Comparison of ENCODE assay signal across 8 cellular contexts in genomic region chr9:111630182-111631070, GRCh38. TPM values are rescaled to one million over a fixed set of nuclear protein-coding genes. Genes with fewer than 3 reads are reported as not detected.
DNase-seq lines count a peak whose midpoint lies in the region; ATAC-seq and TF ChIP-seq lines count a peak whose summit lies in the region.

No MANE protein-coding gene starts in this region.

- 7% methylated on average over 22 of the region's 22 CpGs for WGBS in right cardiac atrium
- WGBS in spleen, 5 donors = 9 to 17% (median 13%) methylated on average over 18 to 22 of the region's 22 CpGs

- peaks cover 13% of the 10 kb centered on the region for H3K36me3 Mint-ChIP-seq in activated naive CD4-positive, alpha-beta T cell treated with anti-CD3 and anti-CD28 coated beads, Interleukin-2, amount 10 ng/mL, durations not matched to agents 7 days and 5 days
- peaks cover 12% of the 10 kb centered on the region for H3K36me3 Mint-ChIP-seq in activated B cell treated with CpG ODN at 0.5 μM for 24 hours (ENCODE audit: low read depth)

- POLR2A ChIA-PET in activated B cell treated with CpG ODN at 0.5 μM for 24 hours (lab: Charles Lee) = interaction anchor here (0.6 to 2.5 kb wide), 14 partner anchors 9 to 1780 kb away, joined by 3 to 17 read pairs (median 4); partner anchors contain the start of genes C9orf43, CDC26, ECPAS and GNG10

- H3K4me1 ChIP-seq in right cardiac atrium (ENCODE audit: control insufficient read depth, insufficient read depth, low read length) = peaks cover 4% of the 10 kb centered on the region
- peaks cover 9 to 48% (median 37%) of the 10 kb centered on the region in 6 donors for H3K4me1 ChIP-seq in spleen

- H3K9me3 ChIP-seq in right cardiac atrium (ENCODE audit: control insufficient read depth, low read length) (no peaks in the 10 kb centered on the region), spleen (no peaks in the 10 kb centered on the region)

- peak overlapping the region; percentile 89 for H3K27ac Mint-ChIP-seq in activated naive CD4-positive, alpha-beta T cell treated with anti-CD3 and anti-CD28 coated beads, Interleukin-2, amount 10 ng/mL, durations not matched to agents 7 days and 5 days
- H3K27ac Mint-ChIP-seq in activated B cell treated with CpG ODN at 0.5 μM for 24 hours = peak overlapping the region; percentile 89

- no peak for TF ChIP-seq CTCF in activated B cell treated with CpG ODN at 0.5 μM for 24 hours (IDR thresholded peaks at IDR 0.05)
- TF ChIP-seq CTCF in spleen (IDR thresholded peaks at IDR 0.05 in 8 of 11, conservative IDR thresholded peaks at IDR 0.05 in 3 of 11) = no peak

- peak overlapping the region; percentile 79 for H3K4me3 ChIP-seq in right cardiac atrium (ENCODE audit: low read length)
- H3K4me3 ChIP-seq in spleen = peak overlapping the region; percentile 69 to 97 (median 90)

- ATAC-seq in HG03066 (IDR thresholded peaks at IDR 0.05; ENCODE audit: low read depth, unreplicated experiment) (peak; percentile 26), activated B cell treated with CpG ODN at 0.5 μM for 24 hours (ENCODE audit: low read depth) (peak; percentile 36), right cardiac atrium (peak; percentile 31 to 47), HG02970 (IDR thresholded peaks at IDR 0.05; ENCODE audit: low FRiP score, unreplicated experiment) (no peak)

- H3K9me3 Mint-ChIP-seq in activated naive CD4-positive, alpha-beta T cell treated with anti-CD3 and anti-CD28 coated beads, Interleukin-2, amount 10 ng/mL, durations not matched to agents 7 days and 5 days = no peaks in the 10 kb centered on the region
- no peaks in the 10 kb centered on the region for H3K9me3 Mint-ChIP-seq in activated B cell treated with CpG ODN at 0.5 μM for 24 hours

- peaks cover 40% of the 10 kb centered on the region for H3K4me1 Mint-ChIP-seq in activated naive CD4-positive, alpha-beta T cell treated with anti-CD3 and anti-CD28 coated beads, Interleukin-2, amount 10 ng/mL, durations not matched to agents 7 days and 5 days
- H3K4me1 Mint-ChIP-seq in activated B cell treated with CpG ODN at 0.5 μM for 24 hours = peaks cover 28% of the 10 kb centered on the region

- DNase-seq in activated naive CD4-positive, alpha-beta T cell treated with anti-CD3 and anti-CD28 coated beads, Interleukin-2, amount 10 ng/mL, durations not matched to agents 7 days and 5 days = peak; percentile 21
- no peak for DNase-seq in activated naive CD4-positive, alpha-beta T cell treated with Interleukin-2 at 50 U/mL for 16 hours
- DNase-seq in activated B cell treated with CpG ODN at 0.5 μM for 24 hours (no peak), right cardiac atrium (no peak), spleen (peak; percentile 78), NCI-H2107 (lab: John Stamatoyannopoulos, UW) (no peak)

- H3K27me3 ChIP-seq in right cardiac atrium (ENCODE audit: control insufficient read depth, insufficient read depth) (no peaks in the 10 kb centered on the region), spleen (replicated peaks in 1 of 7) (no peaks in the 10 kb centered on the region)

- intact Hi-C loops in activated B cell treated with CpG ODN at 0.5 μM for 24 hours (cut with micrococcal nuclease) (loop anchor here (1.0 to 2.0 kb wide), 9 partner anchors 32 to 1591 kb away; partner anchors contain the start of genes ECPAS, FKBP15, HSDL2 and INIP), right cardiac atrium (cut with DNase I) (no loop called here), spleen (cut with DNase I; ENCODE audit: low total_unique reads) (loop anchor here (10.0 kb wide), 1 partner anchor 146 kb away; the partner anchor contains the start of gene ECPAS)

- H3K27me3 Mint-ChIP-seq in activated naive CD4-positive, alpha-beta T cell treated with anti-CD3 and anti-CD28 coated beads, Interleukin-2, amount 10 ng/mL, durations not matched to agents 7 days and 5 days = no peaks in the 10 kb centered on the region
- H3K27me3 Mint-ChIP-seq in activated B cell treated with CpG ODN at 0.5 μM for 24 hours = no peaks in the 10 kb centered on the region

- no peaks in the 10 kb centered on the region for H3K36me3 ChIP-seq in spleen

- peak overlapping the region; percentile 96 for H3K4me3 Mint-ChIP-seq in activated naive CD4-positive, alpha-beta T cell treated with anti-CD3 and anti-CD28 coated beads, Interleukin-2, amount 10 ng/mL, durations not matched to agents 7 days and 5 days
- peak overlapping the region; percentile 95 for H3K4me3 Mint-ChIP-seq in activated B cell treated with CpG ODN at 0.5 μM for 24 hours

- H3K27ac ChIP-seq in right cardiac atrium (ENCODE audit: low read length) (peak overlapping the region; percentile 22), spleen (peak overlapping the region in 7 of 8 donors; percentile 49 to 97 (median 92))

- no peak for TF ChIP-seq POLR2A in spleen (IDR thresholded peaks at IDR 0.05)

- CTCF ChIA-PET in activated naive CD4-positive, alpha-beta T cell treated with anti-CD3 and anti-CD28 coated beads, Interleukin-2, amount 10 ng/mL, durations not matched to agents 7 days and 5 days (lab: Charles Lee) = interaction anchor here (0.6 to 1.5 kb wide), 4 partner anchors 14 to 137 kb away, joined by 3 to 9 read pairs (median 3); partner anchors contain the start of gene GNG10
- CTCF ChIA-PET in activated B cell treated with CpG ODN at 0.5 μM for 24 hours (lab: Charles Lee) = no interaction called here

RNA-seq across cellular contexts. Expression of gene DNAJC25, which starts 0.7 kb away (rescaled TPM):
- total RNA-seq in activated B cell treated with CpG ODN at 0.5 μM for 24 hours (3.5 and 4.3 TPM in 2 replicates), right cardiac atrium (1 to 10 TPM; 4.4 to 7.2 (median 5.8) TPM), spleen (1 to 10 TPM; 3.3 to 6.0 (median 4.1) TPM)
- polyA plus RNA-seq in right cardiac atrium (5.0 TPM), spleen (1 to 10 TPM; 3.1 to 3.4 (median 3.3) TPM)

RNA-seq across cellular contexts. Expression of gene GNG10, which starts 31.0 kb away (rescaled TPM):
- total RNA-seq in activated B cell treated with CpG ODN at 0.5 μM for 24 hours (9.3 and 10.2 TPM in 2 replicates), right cardiac atrium (10 to 100 TPM; 24.7 to 31.9 (median 29.4) TPM), spleen (100 to 1,000 TPM in 1 of 7 donors, 10 to 100 TPM in 6; 34.5 to 141 (median 59.5) TPM)
- polyA plus RNA-seq in right cardiac atrium (41.9 TPM), spleen (10 to 100 TPM; 34.0 to 63.6 (median 45.7) TPM)

RNA-seq across cellular contexts. Expression of gene PTGR1, which starts 31.0 kb away (rescaled TPM):
- total RNA-seq in activated B cell treated with CpG ODN at 0.5 μM for 24 hours = 0.24 and 0.35 TPM in 2 replicates
- 10 to 100 TPM; 30.9 to 52.0 (median 41.2) TPM for total RNA-seq in right cardiac atrium
- polyA plus RNA-seq in right cardiac atrium = 22.4 TPM
- total RNA-seq in spleen = 10 to 100 TPM in 4 of 7 donors, 1 to 10 TPM in 3; 7.1 to 14.6 (median 11.8) TPM
- polyA plus RNA-seq in spleen = 1 to 10 TPM; 2.8 to 4.1 (median 3.2) TPM

Comparison
In these comparisons a context has a peak if more than half of its experiments do, and no peak if none do; other contexts are left out.
1. DNase-seq: peak in activated naive CD4-positive, alpha-beta T cell treated with anti-CD3 and anti-CD28 coated beads, Interleukin-2, amount 10 ng/mL, durations not matched to agents 7 days and 5 days (single experiment) and spleen (single experiment); none in activated naive CD4-positive, alpha-beta T cell treated with Interleukin-2 at 50 U/mL for 16 hours (single experiment), activated B cell treated with CpG ODN at 0.5 μM for 24 hours (single experiment), right cardiac atrium (0 of 3) and NCI-H2107 (single experiment).
2. intact Hi-C loops: an anchor here in activated B cell treated with CpG ODN at 0.5 μM for 24 hours (1.0 to 2.0 kb wide) and spleen (10.0 kb wide); none called in right cardiac atrium.